ENCODE assay signal across 8 cellular contexts in the genomic region with DNA sequence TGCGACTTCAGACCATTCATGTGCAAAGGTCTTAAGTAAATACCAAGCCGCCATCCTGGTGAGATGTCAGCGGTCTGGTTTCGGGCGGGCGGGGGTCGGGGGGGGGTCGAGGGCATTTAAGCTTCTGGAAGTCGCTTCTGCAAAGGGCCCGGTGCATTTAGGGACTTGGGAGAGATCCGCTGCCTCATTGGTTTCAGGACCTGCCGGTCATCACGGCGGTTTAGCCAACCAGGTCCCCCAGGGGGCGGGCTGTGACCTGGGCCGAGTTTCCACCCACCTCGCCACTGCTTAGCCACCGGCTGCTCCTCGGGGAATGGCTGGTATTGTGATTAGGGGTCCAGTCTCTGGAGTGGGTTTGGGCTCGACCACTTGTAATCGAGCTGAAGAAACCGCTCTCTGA. TPM values are rescaled to one million over a fixed set of nuclear protein-coding genes. Genes with fewer than 3 reads are reported as not detected.
DNase-seq lines count a peak whose midpoint lies in the region; ATAC-seq and TF ChIP-seq lines count a peak whose summit lies in the region.

No MANE protein-coding gene starts in this region.

- H3K9me3 Mint-ChIP-seq in activated naive CD8-positive, alpha-beta T cell treated with anti-CD3 and anti-CD28 coated beads for 36 hours: no peaks in the 10 kb centered on the region

- H3K4me3 ChIP-seq in tibial artery: no peak overlapping the region

- H3K27ac ChIP-seq in tibial artery: no peak overlapping the region

- no peak for TF ChIP-seq CTCF in tibial artery (IDR thresholded peaks at IDR 0.05)

- no peak overlapping the region for H3K27ac Mint-ChIP-seq in activated naive CD8-positive, alpha-beta T cell treated with anti-CD3 and anti-CD28 coated beads for 36 hours

- H3K4me1 Mint-ChIP-seq in activated naive CD8-positive, alpha-beta T cell treated with anti-CD3 and anti-CD28 coated beads for 36 hours: peaks cover 5% of the 10 kb centered on the region

- H3K27me3 ChIP-seq in tibial artery: peaks cover 0 to 9% of the 10 kb centered on the region in 2 donors

- peaks cover 16% of the 10 kb centered on the region for H3K36me3 Mint-ChIP-seq in activated naive CD8-positive, alpha-beta T cell treated with anti-CD3 and anti-CD28 coated beads for 36 hours

- no peak for ATAC-seq in HG03280 (IDR thresholded peaks at IDR 0.05; ENCODE audit: unreplicated experiment)

- peaks cover 0 to 5% (median 0%) of the 10 kb centered on the region in 3 donors for H3K36me3 ChIP-seq in tibial artery

- H3K9me3 ChIP-seq in tibial artery: no peaks in the 10 kb centered on the region

- H3K27me3 Mint-ChIP-seq in activated naive CD8-positive, alpha-beta T cell treated with anti-CD3 and anti-CD28 coated beads for 36 hours: no peaks in the 10 kb centered on the region

- intact Hi-C loops in tibial artery (cut with DNase I; ENCODE audit: low total_unique reads): no loop called here

- DNase-seq in GM04504 (ENCODE audit: low read depth) (peak; percentile 55), NCI-H146 (lab: John Stamatoyannopoulos, UW) (peak; percentile 74), iPS DF 19.7 (ENCODE audit: low read depth, low spot score) (peak; percentile 86), NCI-H187 treated with DMSO at 0.1 percent for 48 hours (lab: John Stamatoyannopoulos, UW) (no peak), tibial artery (no peak)
- DNase-seq in activated naive CD8-positive, alpha-beta T cell treated with anti-CD3 and anti-CD28 coated beads for 36 hours: peak; percentile 67
- DNase-seq in stimulated activated CD4-positive, alpha-beta T cell treated with anti-CD3 and anti-CD28 coated beads, Interleukin-4, amount 100 ng/mL, for 24 hours: peak; percentile 60

- no peak overlapping the region for H3K4me3 Mint-ChIP-seq in activated naive CD8-positive, alpha-beta T cell treated with anti-CD3 and anti-CD28 coated beads for 36 hours

- peaks cover 0 to 17% (median 8%) of the 10 kb centered on the region in 4 donors for H3K4me1 ChIP-seq in tibial artery

RNA-seq across cellular contexts. Expression of a gene that starts 7.8 kb away (rescaled TPM):
- total RNA-seq in activated naive CD8-positive, alpha-beta T cell treated with anti-CD3 and anti-CD28 coated beads for 36 hours: 10 to 100 TPM; 22.9 to 23.2 TPM

RNA-seq across cellular contexts. Expression of a gene that starts 13.7 kb away (rescaled TPM):
- total RNA-seq in activated naive CD8-positive, alpha-beta T cell treated with anti-CD3 and anti-CD28 coated beads for 36 hours: 1 to 10 TPM; 4.1 to 4.9 TPM

RNA-seq across cellular contexts. Expression of a gene that starts 16.2 kb away (rescaled TPM):
- total RNA-seq in activated naive CD8-positive, alpha-beta T cell treated with anti-CD3 and anti-CD28 coated beads for 36 hours: 100 to 1,000 TPM; 122 to 128 TPM

RNA-seq across cellular contexts. Expression of a gene that starts 19.9 kb away (rescaled TPM):
- total RNA-seq in activated naive CD8-positive, alpha-beta T cell treated with anti-CD3 and anti-CD28 coated beads for 36 hours: 10 to 100 TPM; 41.0 to 43.6 TPM

RNA-seq across cellular contexts. Expression of a gene that starts 22.2 kb away (rescaled TPM):
- 100 to 1,000 TPM; 107 to 112 TPM for total RNA-seq in activated naive CD8-positive, alpha-beta T cell treated with anti-CD3 and anti-CD28 coated beads for 36 hours

Comparison
In these comparisons a context has a peak if more than half of its experiments do, and no peak if none do; other contexts are left out.
1. DNase-seq: peak in GM04504 (single experiment), NCI-H146 (single experiment), activated naive CD8-positive, alpha-beta T cell treated with anti-CD3 and anti-CD28 coated beads for 36 hours (single experiment), iPS DF 19.7 (single experiment) and stimulated activated CD4-positive, alpha-beta T cell treated with anti-CD3 and anti-CD28 coated beads, Interleukin-4, amount 100 ng/mL, for 24 hours (single experiment); none in NCI-H187 treated with DMSO at 0.1 percent for 48 hours (single experiment) and tibial artery (0 of 2).